19 cellular contexts compared by ENCODE assay signal in the genomic region with DNA sequence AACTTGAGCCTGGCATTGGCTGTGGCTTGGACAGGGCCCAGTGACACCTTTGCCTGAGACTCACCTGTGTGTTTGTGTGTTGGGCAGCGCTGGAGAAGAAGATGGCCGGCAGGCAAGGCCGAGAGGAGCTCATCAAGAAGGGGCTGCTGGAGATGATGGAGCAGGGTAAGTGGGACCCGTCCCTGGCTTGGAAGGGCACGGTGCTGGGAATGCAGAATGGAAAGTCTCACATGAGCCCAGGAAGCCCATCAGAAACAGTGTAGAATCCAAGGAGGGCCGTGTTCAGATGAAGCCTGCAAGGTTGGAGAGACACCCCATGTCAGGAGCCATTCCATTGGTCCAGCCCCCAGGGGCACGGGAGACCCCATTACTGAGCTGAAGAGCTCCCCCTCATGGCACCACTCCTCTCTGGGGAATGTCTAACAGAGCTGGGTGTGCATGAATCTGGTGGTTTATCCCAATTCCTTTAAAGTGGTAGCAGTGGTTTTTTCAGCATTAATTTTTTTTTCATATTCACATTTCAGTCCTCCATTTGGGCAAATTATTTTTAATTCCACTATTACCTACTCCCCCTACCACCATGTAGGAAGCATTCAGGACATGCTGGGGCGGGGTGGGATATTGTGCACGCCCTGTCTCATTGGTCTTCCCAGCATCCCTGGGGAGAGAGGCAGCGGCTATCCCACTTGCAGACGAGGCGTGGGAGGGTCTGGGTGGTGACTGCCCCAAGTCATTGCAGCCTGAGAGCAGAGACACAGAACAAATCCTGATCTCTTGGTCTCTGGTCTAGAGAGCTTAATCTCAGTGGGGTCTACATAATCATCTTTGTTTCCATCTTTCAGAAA.
A peak's percentile ranks its signal among the peaks of the same experiment; 100 is the strongest.
DNase-seq lines count a peak whose midpoint lies in the region; ATAC-seq and TF ChIP-seq lines count a peak whose summit lies in the region.
"Had no signal": no experiment of that assay in that cellular context is flagged by ENCODE, and none has a peak within 500 bp of the region (broad histone marks: within the 10 kb centered on the region; RNA-seq: fewer than 3 reads in every experiment).

No MANE protein-coding gene starts in this region.

- H3K27me3 Mint-ChIP-seq in GM23338 (ENCODE audit: insufficient read depth, low read depth, poor library complexity) (peaks cover 17% of the 10 kb centered on the region), WTC11 (ENCODE audit: low read depth) (peaks cover 39% of the 10 kb centered on the region), neural crest cell (ENCODE audit: low read depth) (peaks cover 14% of the 10 kb centered on the region)

- peak; percentile 16; the same call in 2 of the 3 replicates for ATAC-seq in GM23338
- ATAC-seq in WTC11, result peak; percentile 31; the same call in 1 of the 2 replicates
- ATAC-seq in GM18868 (IDR thresholded peaks at IDR 0.05; ENCODE audit: unreplicated experiment), result no peak
- ATAC-seq: HCT116, PC-3 had no signal

- H3K9me3 ChIP-seq in A673 (ENCODE audit: low read depth, low read length, poor library complexity, severe bottlenecking) (no peaks in the 10 kb centered on the region), transverse colon (no peaks in the 10 kb centered on the region), ascending aorta (no peaks in the 10 kb centered on the region)
- H3K9me3 ChIP-seq: SK-N-SH had no signal

- H3K27ac ChIP-seq in A673 (ENCODE audit: low read depth, low read length, poor library complexity, severe bottlenecking), result no peak overlapping the region
- H3K27ac ChIP-seq in GM23338 (ENCODE audit: low read depth), result no peak overlapping the region
- no peak overlapping the region for H3K27ac ChIP-seq in transverse colon
- H3K27ac ChIP-seq in ascending aorta, result no peak overlapping the region
- H3K27ac ChIP-seq: C4-2B had no signal

- H3K4me3 ChIP-seq in A673 (ENCODE audit: low read depth, low read length, poor library complexity, severe bottlenecking) (no peak overlapping the region), GM23338 (no peak overlapping the region), transverse colon (no peak overlapping the region), ascending aorta (no peak overlapping the region)

- peaks cover 2% of the 10 kb centered on the region; the same call in 1 of the 3 replicates for H3K4me1 Mint-ChIP-seq in GM23338
- H3K4me1 Mint-ChIP-seq in WTC11, result peaks cover 3% of the 10 kb centered on the region; the same call in 1 of the 2 replicates
- peaks cover 32% of the 10 kb centered on the region for H3K4me1 Mint-ChIP-seq in neural crest cell

- H3K4me1 ChIP-seq in A673 (ENCODE audit: insufficient read depth, low read length, poor library complexity, severe bottlenecking), result no peaks in the 10 kb centered on the region
- H3K4me1 ChIP-seq in GM23338 (ENCODE audit: insufficient read depth), result no peaks in the 10 kb centered on the region
- peaks cover 0 to 10% (median 4%) of the 10 kb centered on the region in 4 donors for H3K4me1 ChIP-seq in transverse colon
- H3K4me1 ChIP-seq in ascending aorta, result peaks cover 3 to 7% of the 10 kb centered on the region in 2 donors

- in situ Hi-C loops in transverse colon (cut with MboI; ENCODE audit: low pct_ligation_motif_present in 1 of 4, low pct_unique_long_range_greater_than_20kb in 1 of 4, low sequenced_read_pairs in 3 of 4), result loop anchor here in 1 of 4 donors (10.0 kb wide), 1 partner anchor 153 kb away; no protein-coding TSS in a partner anchor

- intact Hi-C loops in A673 (cut with micrococcal nuclease; ENCODE audit: unreplicated experiment) (loop anchor here (5.0 kb wide), 1 partner anchor 231 kb away; no protein-coding TSS in a partner anchor), transverse colon (cut with DNase I; ENCODE audit: low total_unique reads) (loop anchor here (10.0 kb wide), 1 partner anchor 133 kb away; no protein-coding TSS in a partner anchor), ascending aorta (cut with DNase I) (no loop called here)

- POLR2A ChIA-PET in A673 (lab: Charles Lee; ENCODE audit: low non-redundant PET), result no interaction called here
- POLR2A ChIA-PET in WTC11 (lab: Charles Lee), result no interaction called here

- WGBS in transverse colon (ENCODE audit: low coverage in 1 of 2), 2 donors, result 61 to 70% methylated on average over 9 to 12 of the region's 12 CpGs

- no peak overlapping the region for H3K4me3 Mint-ChIP-seq in GM23338
- H3K4me3 Mint-ChIP-seq in WTC11, result no peak overlapping the region
- H3K4me3 Mint-ChIP-seq in neural crest cell, result no peak overlapping the region

- H3K9me3 Mint-ChIP-seq in GM23338, result no peaks in the 10 kb centered on the region; the same call in 2 of the 3 replicates
- H3K9me3 Mint-ChIP-seq in WTC11, result no peaks in the 10 kb centered on the region
- no peaks in the 10 kb centered on the region for H3K9me3 Mint-ChIP-seq in neural crest cell

- H3K4me2 ChIP-seq in GM23338, result no peak overlapping the region
- H3K4me2 ChIP-seq: SK-N-SH had no signal

- no peaks in the 10 kb centered on the region for H3K36me3 ChIP-seq in A673 (ENCODE audit: insufficient read depth, low read length, poor library complexity, severe bottlenecking)
- no peaks in the 10 kb centered on the region for H3K36me3 ChIP-seq in GM23338 (ENCODE audit: insufficient read depth)
- H3K36me3 ChIP-seq in transverse colon, result no peaks in the 10 kb centered on the region
- H3K36me3 ChIP-seq in ascending aorta, result no peaks in the 10 kb centered on the region

- H3F3A ChIP-seq in GM23338 (replicated peaks; ENCODE audit: low read depth), result no peaks in the 10 kb centered on the region

- H3K27ac Mint-ChIP-seq in GM23338 (no peak overlapping the region), WTC11 (no peak overlapping the region), neural crest cell (ENCODE audit: unreplicated experiment) (peak overlapping the region; percentile 57)

- H3K79me2 ChIP-seq in GM23338 (replicated peaks; ENCODE audit: insufficient read depth), result no peaks in the 10 kb centered on the region

- no peaks in the 10 kb centered on the region for H4K20me1 ChIP-seq in GM23338 (replicated peaks; ENCODE audit: insufficient read depth)

- H3K27me3 ChIP-seq in A673 (replicated peaks; ENCODE audit: insufficient read depth, low read depth, low read length, poor library complexity) (peaks cover 36% of the 10 kb centered on the region), GM23338 (ENCODE audit: insufficient read depth) (peaks cover 16% of the 10 kb centered on the region; the same call in 1 of the 2 replicates), transverse colon (peaks cover 8% of the 10 kb centered on the region), ascending aorta (no peaks in the 10 kb centered on the region)

- 0 out of 2 replicates have a peak, but pooled peaks have one; percentile 28 for TF ChIP-seq CTCF in A673 (conservative IDR thresholded peaks at IDR 0.05; ENCODE audit: low read depth, low read length)
- peak; percentile 41 to 46 for TF ChIP-seq CTCF in GM23338 (conservative IDR thresholded peaks at IDR 0.05; ENCODE audit: low read depth in 2 of 2)
- TF ChIP-seq CTCF in WTC11 (IDR thresholded peaks at IDR 0.05), result no peak
- no peak for TF ChIP-seq CTCF in neural crest cell (conservative IDR thresholded peaks at IDR 0.05)
- no peak for TF ChIP-seq CTCF in transverse colon (IDR thresholded peaks at IDR 0.05)
- TF ChIP-seq CTCF in ascending aorta (IDR thresholded peaks at IDR 0.05), result no peak

- DNase-seq in A673 (ENCODE audit: low spot score) (peak; percentile 21), GM23338 (ENCODE audit: low spot score) (peak; percentile 33), WTC11 (ENCODE audit: low spot score) (no peak), neural crest cell (ENCODE audit: low read depth, low spot score) (no peak), transverse colon (no peak), NCI-H1105 treated with DMSO at 0.1 percent for 48 hours (lab: John Stamatoyannopoulos, UW) (no peak), ascending aorta (ENCODE audit: low spot score in 2 of 2) (no peak)
- DNase-seq: MV-4-11, NCI-H1417 treated with DMSO at 0.1 percent for 48 hours, NCI-H187 treated with DMSO at 0.1 percent for 48 hours, NCI-H226, NCI-H82, PC-3, RPMI8226, SHP77 treated with DMSO at 0.1 percent for 48 hours, SK-N-SH had no signal

- H2AFZ ChIP-seq in GM23338, result no peak overlapping the region

- H3K36me3 Mint-ChIP-seq in GM23338 (ENCODE audit: low read depth) (no peaks in the 10 kb centered on the region), WTC11 (no peaks in the 10 kb centered on the region), neural crest cell (ENCODE audit: low read depth) (no peaks in the 10 kb centered on the region)

- BruUV-seq in A673 (replicated peaks; lab: Mats Ljungman, UMichigan), result no TSS peak

- H3K9me2 ChIP-seq in GM23338 (ENCODE audit: insufficient read depth), result no peaks in the 10 kb centered on the region
- H3K9me2 ChIP-seq: SK-N-SH had no signal

- CTCF ChIA-PET in A673 (lab: Charles Lee), result no interaction called here
- CTCF ChIA-PET in WTC11 (lab: Charles Lee), result interaction anchor here (0.7 to 2.3 kb wide), 20 partner anchors 9 to 233 kb away, joined by 3 to 15 read pairs (median 4); no protein-coding TSS in a partner anchor

- TF ChIP-seq POLR2A in transverse colon (IDR thresholded peaks at IDR 0.05), result no peak

- TF ChIP-seq EP300 in transverse colon (IDR thresholded peaks at IDR 0.05; ENCODE audit: low read depth), result no peak

TF ChIP-seq in WTC11, 78 proteins besides CTCF, POLR2A, EP300 and RAD21:
- TF ChIP-seq NR2C2 (CRISPR knock-in tag; IDR thresholded peaks at IDR 0.05), result no peak
TF ChIP-seq in WTC11: peak in this region for 0.

Comparison
In these comparisons a context has a peak if more than half of its experiments do, and no peak if none do; other contexts are left out.
1. DNase-seq: peak in A673 (single experiment) and GM23338 (single experiment); none in WTC11 (single experiment), neural crest cell (single experiment), transverse colon (single experiment), NCI-H1105 treated with DMSO at 0.1 percent for 48 hours (single experiment) and ascending aorta (0 of 2).
2. CTCF ChIP-seq: peak in A673 (single experiment) and GM23338 (2 of 2); none in WTC11 (single experiment), neural crest cell (single experiment), transverse colon (0 of 5) and ascending aorta (0 of 3).